Comparison of ENCODE assay signal across 3 cellular contexts in the genomic region with DNA sequence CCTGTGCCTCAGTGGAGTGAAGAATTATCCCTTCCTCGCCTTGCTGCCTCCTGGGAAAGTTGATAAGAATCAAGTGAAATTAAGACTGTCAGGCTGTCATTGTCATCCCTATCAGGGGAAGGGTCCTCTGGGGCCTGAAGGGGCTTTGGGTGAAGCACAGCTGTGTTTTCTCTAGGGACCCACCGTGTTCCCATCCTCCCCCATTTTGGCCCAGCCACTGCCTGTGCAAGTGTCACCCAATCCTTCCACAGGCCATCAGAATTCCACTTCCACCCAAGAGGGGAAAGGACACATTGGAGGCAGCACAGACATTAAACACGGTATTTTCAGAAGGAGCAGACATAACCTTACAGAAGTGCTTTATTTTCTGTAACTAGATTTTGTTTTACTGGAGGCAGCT. TPM values are rescaled to one million over a fixed set of nuclear protein-coding genes. Genes with fewer than 3 reads are reported as not detected.
"Had no signal": no experiment of that assay in that cellular context is flagged by ENCODE, and none has a peak within 500 bp of the region (broad histone marks: within the 10 kb centered on the region; RNA-seq: fewer than 3 reads in every experiment).

No MANE protein-coding gene starts in this region.

RNA-seq across cellular contexts. Expression of gene GOLGA8K, which starts 59.2 kb away (rescaled TPM):
- total RNA-seq: activated CD4-positive, alpha-beta memory T cell treated with anti-CD3 and anti-CD28 coated beads for 36 hours; activated naive CD4-positive, alpha-beta T cell treated with anti-CD3 and anti-CD28 coated beads for 36 hours; activated T-helper 17 cell treated with anti-CD3 and anti-CD28 coated beads, Interleukin-2, amount 50 U/mL, for 72 hours had no signal
